1 cellular context compared by ENCODE assay signal in the genomic region with DNA sequence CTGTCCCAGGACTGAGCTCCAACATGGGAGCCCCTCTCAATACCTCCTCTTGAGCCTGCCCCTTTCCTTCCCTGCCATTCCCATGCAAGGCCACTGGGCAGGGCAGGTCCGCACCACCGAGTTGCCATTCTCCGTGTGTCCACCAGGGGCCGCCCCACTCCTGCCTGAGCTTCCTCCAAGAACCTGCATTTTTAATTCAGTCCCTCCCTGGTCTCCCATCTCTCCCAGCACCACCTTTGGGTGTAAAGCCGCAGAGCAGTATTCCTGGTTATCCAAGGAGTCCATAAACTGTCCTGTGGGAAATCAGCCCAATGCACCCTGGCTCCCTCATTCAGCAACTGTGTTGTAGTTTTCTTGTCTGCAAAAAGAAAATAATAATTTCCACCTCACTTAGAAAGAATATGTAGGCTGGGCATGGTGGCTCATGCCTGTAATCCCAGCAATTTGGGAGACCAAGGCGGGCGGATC.
A peak's percentile ranks its signal among the peaks of the same experiment; 100 is the strongest.
TF ChIP-seq lines count a peak whose summit lies in the region.

No MANE protein-coding gene starts in this region.

TF ChIP-seq in HepG2, 621 proteins besides CTCF, POLR2A, EP300 and RAD21 (continues in another document):
- TF ChIP-seq YEATS4 (CRISPR knock-in tag; IDR thresholded peaks at IDR 0.05; ENCODE audit: borderline replicate concordance): no peak
- peak; percentile 49; the same call in 1 of the 2 replicates for TF ChIP-seq CBFB (CRISPR knock-in tag; IDR thresholded peaks at IDR 0.05)
- TF ChIP-seq HCFC1 (IDR thresholded peaks at IDR 0.05; ENCODE audit: low read depth, low read length): no peak
- no peak for TF ChIP-seq ZNF704 (CRISPR knock-in tag; IDR thresholded peaks at IDR 0.05; ENCODE audit: borderline replicate concordance)
- no peak for TF ChIP-seq BRD4 (CRISPR knock-in tag; IDR thresholded peaks at IDR 0.05)
- no peak for TF ChIP-seq JARID2 (CRISPR knock-in tag; IDR thresholded peaks at IDR 0.05; ENCODE audit: insufficient replicate concordance)
- TF ChIP-seq POGZ (CRISPR knock-in tag; IDR thresholded peaks at IDR 0.05): no peak
- TF ChIP-seq ZNF768 (CRISPR knock-in tag; IDR thresholded peaks at IDR 0.05): 0 out of 2 replicates have a peak, but pooled peaks have one; percentile 21
- no peak for TF ChIP-seq TCF7 (IDR thresholded peaks at IDR 0.05; ENCODE audit: low read depth)
- peak; percentile 67; the same call in 1 of the 2 replicates for TF ChIP-seq SALL1 (CRISPR knock-in tag; IDR thresholded peaks at IDR 0.05)
- TF ChIP-seq MTA3 (CRISPR knock-in tag; IDR thresholded peaks at IDR 0.05): no peak
- TF ChIP-seq, protein P1, sequence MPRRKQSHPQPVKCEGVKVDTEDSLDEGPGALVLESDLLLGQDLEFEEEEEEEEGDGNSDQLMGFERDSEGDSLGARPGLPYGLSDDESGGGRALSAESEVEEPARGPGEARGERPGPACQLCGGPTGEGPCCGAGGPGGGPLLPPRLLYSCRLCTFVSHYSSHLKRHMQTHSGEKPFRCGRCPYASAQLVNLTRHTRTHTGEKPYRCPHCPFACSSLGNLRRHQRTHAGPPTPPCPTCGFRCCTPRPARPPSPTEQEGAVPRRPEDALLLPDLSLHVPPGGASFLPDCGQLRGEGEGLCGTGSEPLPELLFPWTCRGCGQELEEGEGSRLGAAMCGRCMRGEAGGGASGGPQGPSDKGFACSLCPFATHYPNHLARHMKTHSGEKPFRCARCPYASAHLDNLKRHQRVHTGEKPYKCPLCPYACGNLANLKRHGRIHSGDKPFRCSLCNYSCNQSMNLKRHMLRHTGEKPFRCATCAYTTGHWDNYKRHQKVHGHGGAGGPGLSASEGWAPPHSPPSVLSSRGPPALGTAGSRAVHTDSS (CRISPR knock-in tag; conservative IDR thresholded peaks at IDR 0.05): no peak
- TF ChIP-seq, protein P2, sequence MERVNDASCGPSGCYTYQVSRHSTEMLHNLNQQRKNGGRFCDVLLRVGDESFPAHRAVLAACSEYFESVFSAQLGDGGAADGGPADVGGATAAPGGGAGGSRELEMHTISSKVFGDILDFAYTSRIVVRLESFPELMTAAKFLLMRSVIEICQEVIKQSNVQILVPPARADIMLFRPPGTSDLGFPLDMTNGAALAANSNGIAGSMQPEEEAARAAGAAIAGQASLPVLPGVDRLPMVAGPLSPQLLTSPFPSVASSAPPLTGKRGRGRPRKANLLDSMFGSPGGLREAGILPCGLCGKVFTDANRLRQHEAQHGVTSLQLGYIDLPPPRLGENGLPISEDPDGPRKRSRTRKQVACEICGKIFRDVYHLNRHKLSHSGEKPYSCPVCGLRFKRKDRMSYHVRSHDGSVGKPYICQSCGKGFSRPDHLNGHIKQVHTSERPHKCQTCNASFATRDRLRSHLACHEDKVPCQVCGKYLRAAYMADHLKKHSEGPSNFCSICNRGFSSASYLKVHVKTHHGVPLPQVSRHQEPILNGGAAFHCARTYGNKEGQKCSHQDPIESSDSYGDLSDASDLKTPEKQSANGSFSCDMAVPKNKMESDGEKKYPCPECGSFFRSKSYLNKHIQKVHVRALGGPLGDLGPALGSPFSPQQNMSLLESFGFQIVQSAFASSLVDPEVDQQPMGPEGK (CRISPR knock-in tag; IDR thresholded peaks at IDR 0.05): 0 out of 2 replicates have a peak, but pooled peaks have one; percentile 10
- TF ChIP-seq HMG20A (CRISPR knock-in tag; IDR thresholded peaks at IDR 0.05; ENCODE audit: borderline replicate concordance): 0 out of 2 replicates have a peak, but pooled peaks have one; percentile 24
- TF ChIP-seq, protein P3, sequence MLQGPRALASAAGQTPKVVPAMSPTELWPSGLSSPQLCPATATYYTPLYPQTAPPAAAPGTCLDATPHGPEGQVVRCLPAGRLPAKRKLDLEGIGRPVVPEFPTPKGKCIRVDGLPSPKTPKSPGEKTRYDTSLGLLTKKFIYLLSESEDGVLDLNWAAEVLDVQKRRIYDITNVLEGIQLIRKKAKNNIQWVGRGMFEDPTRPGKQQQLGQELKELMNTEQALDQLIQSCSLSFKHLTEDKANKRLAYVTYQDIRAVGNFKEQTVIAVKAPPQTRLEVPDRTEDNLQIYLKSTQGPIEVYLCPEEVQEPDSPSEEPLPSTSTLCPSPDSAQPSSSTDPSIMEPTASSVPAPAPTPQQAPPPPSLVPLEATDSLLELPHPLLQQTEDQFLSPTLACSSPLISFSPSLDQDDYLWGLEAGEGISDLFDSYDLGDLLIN (CRISPR knock-in tag; IDR thresholded peaks at IDR 0.05; ENCODE audit: borderline replicate concordance): no peak
- TF ChIP-seq ZNF30 (CRISPR knock-in tag; IDR thresholded peaks at IDR 0.05): no peak
- TF ChIP-seq BORCS8-MEF2B (CRISPR knock-in tag; IDR thresholded peaks at IDR 0.05): 0 out of 2 replicates have a peak, but pooled peaks have one; percentile 26
- TF ChIP-seq, protein P4, sequence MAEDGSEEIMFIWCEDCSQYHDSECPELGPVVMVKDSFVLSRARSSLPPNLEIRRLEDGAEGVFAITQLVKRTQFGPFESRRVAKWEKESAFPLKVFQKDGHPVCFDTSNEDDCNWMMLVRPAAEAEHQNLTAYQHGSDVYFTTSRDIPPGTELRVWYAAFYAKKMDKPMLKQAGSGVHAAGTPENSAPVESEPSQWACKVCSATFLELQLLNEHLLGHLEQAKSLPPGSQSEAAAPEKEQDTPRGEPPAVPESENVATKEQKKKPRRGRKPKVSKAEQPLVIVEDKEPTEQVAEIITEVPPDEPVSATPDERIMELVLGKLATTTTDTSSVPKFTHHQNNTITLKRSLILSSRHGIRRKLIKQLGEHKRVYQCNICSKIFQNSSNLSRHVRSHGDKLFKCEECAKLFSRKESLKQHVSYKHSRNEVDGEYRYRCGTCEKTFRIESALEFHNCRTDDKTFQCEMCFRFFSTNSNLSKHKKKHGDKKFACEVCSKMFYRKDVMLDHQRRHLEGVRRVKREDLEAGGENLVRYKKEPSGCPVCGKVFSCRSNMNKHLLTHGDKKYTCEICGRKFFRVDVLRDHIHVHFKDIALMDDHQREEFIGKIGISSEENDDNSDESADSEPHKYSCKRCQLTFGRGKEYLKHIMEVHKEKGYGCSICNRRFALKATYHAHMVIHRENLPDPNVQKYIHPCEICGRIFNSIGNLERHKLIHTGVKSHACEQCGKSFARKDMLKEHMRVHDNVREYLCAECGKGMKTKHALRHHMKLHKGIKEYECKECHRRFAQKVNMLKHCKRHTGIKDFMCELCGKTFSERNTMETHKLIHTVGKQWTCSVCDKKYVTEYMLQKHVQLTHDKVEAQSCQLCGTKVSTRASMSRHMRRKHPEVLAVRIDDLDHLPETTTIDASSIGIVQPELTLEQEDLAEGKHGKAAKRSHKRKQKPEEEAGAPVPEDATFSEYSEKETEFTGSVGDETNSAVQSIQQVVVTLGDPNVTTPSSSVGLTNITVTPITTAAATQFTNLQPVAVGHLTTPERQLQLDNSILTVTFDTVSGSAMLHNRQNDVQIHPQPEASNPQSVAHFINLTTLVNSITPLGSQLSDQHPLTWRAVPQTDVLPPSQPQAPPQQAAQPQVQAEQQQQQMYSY (CRISPR knock-in tag; IDR thresholded peaks at IDR 0.05): no peak
- TF ChIP-seq ZNF619 (CRISPR knock-in tag; IDR thresholded peaks at IDR 0.05): 0 out of 2 replicates have a peak, but pooled peaks have one; percentile 69
- 0 out of 2 replicates have a peak, but pooled peaks have one; percentile 34 for TF ChIP-seq FOXO1 (CRISPR knock-in tag; IDR thresholded peaks at IDR 0.05)
- TF ChIP-seq ZNF749 (CRISPR knock-in tag; IDR thresholded peaks at IDR 0.05; ENCODE audit: borderline replicate concordance): 0 out of 2 replicates have a peak, but pooled peaks have one; percentile 61
- 0 out of 2 replicates have a peak, but pooled peaks have one; percentile 63 for TF ChIP-seq THRA (CRISPR knock-in tag; IDR thresholded peaks at IDR 0.05; ENCODE audit: borderline replicate concordance)
- TF ChIP-seq SKIL (CRISPR knock-in tag; IDR thresholded peaks at IDR 0.05; ENCODE audit: borderline replicate concordance): no peak
- TF ChIP-seq ZSCAN25 (CRISPR knock-in tag; IDR thresholded peaks at IDR 0.05): peak; percentile 72
- TF ChIP-seq NR2C2 (CRISPR knock-in tag; IDR thresholded peaks at IDR 0.05; ENCODE audit: borderline replicate concordance): no peak
- TF ChIP-seq SETDB1 (CRISPR knock-in tag; IDR thresholded peaks at IDR 0.05; ENCODE audit: borderline replicate concordance): no peak
- no peak for TF ChIP-seq ZNF34 (CRISPR knock-in tag; IDR thresholded peaks at IDR 0.05; ENCODE audit: borderline replicate concordance)
- TF ChIP-seq FOXK1 (CRISPR knock-in tag; IDR thresholded peaks at IDR 0.05; ENCODE audit: borderline replicate concordance, low read depth): no peak
- no peak for TF ChIP-seq ZNF292 (CRISPR knock-in tag; IDR thresholded peaks at IDR 0.05; ENCODE audit: borderline replicate concordance, low read depth)
- no peak for TF ChIP-seq ZNF337 (CRISPR knock-in tag; IDR thresholded peaks at IDR 0.05; ENCODE audit: borderline replicate concordance, low read depth)
- TF ChIP-seq ZSCAN29 (CRISPR knock-in tag; conservative IDR thresholded peaks at IDR 0.05): no peak
- TF ChIP-seq ZNF83 (CRISPR knock-in tag; IDR thresholded peaks at IDR 0.05; ENCODE audit: borderline replicate concordance): 0 out of 2 replicates have a peak, but pooled peaks have one; percentile 53
- no peak for TF ChIP-seq EHMT2 (IDR thresholded peaks at IDR 0.05; ENCODE audit: borderline replicate concordance, low read depth, low read length)
- no peak for TF ChIP-seq MTA1 (CRISPR knock-in tag; IDR thresholded peaks at IDR 0.05; ENCODE audit: borderline replicate concordance)
- no peak for TF ChIP-seq ZNF367 (CRISPR knock-in tag; IDR thresholded peaks at IDR 0.05; ENCODE audit: borderline replicate concordance)
- peak; percentile 46; the same call in 1 of the 2 replicates for TF ChIP-seq ELF1 (CRISPR knock-in tag; IDR thresholded peaks at IDR 0.05)
- no peak for TF ChIP-seq NFATC3 (CRISPR knock-in tag; IDR thresholded peaks at IDR 0.05)
- TF ChIP-seq ZNF124 (CRISPR knock-in tag; IDR thresholded peaks at IDR 0.05): 0 out of 2 replicates have a peak, but pooled peaks have one; percentile 73
- TF ChIP-seq MIXL1 (CRISPR knock-in tag; IDR thresholded peaks at IDR 0.05): peak; percentile 80
- TF ChIP-seq LRRFIP1 (CRISPR knock-in tag; conservative IDR thresholded peaks at IDR 0.05): no peak
- TF ChIP-seq TAF1 (CRISPR knock-in tag; IDR thresholded peaks at IDR 0.05): no peak
- no peak for TF ChIP-seq ZC3H4 (CRISPR knock-in tag; IDR thresholded peaks at IDR 0.05; ENCODE audit: borderline replicate concordance)
